Comparison of ENCODE assay signal across 8 cellular contexts in genomic region chr3:50652709-50653108, GRCh38. TPM values are rescaled to one million over a fixed set of nuclear protein-coding genes. Genes with fewer than 3 reads are reported as not detected.
DNase-seq lines count a peak whose midpoint lies in the region; ATAC-seq and TF ChIP-seq lines count a peak whose summit lies in the region.

No MANE protein-coding gene starts in this region.

- H3K36me3 Mint-ChIP-seq in activated CD8-positive, alpha-beta T cell treated with anti-CD3 and anti-CD28 coated beads for 36 hours (ENCODE audit: low read depth), result peaks cover 6% of the 10 kb centered on the region

- H4K20me1 ChIP-seq in KMS-11 (ENCODE audit: insufficient read depth), result no peaks in the 10 kb centered on the region

- peak; percentile 45 for TF ChIP-seq CTCF in KMS-11 (conservative IDR thresholded peaks at IDR 0.05; ENCODE audit: low read depth, low read length)
- peak; percentile 73 for TF ChIP-seq CTCF in activated CD8-positive, alpha-beta T cell treated with anti-CD3 and anti-CD28 coated beads for 36 hours (IDR thresholded peaks at IDR 0.05)
- TF ChIP-seq CTCF in epithelial cell of proximal tubule (conservative IDR thresholded peaks at IDR 0.05; ENCODE audit: low read depth, low read length), result peak; percentile 75

- H3K9ac ChIP-seq in KMS-11, result no peak overlapping the region

- peak; percentile 56 for DNase-seq in Caki2 (ENCODE audit: low read depth)
- peak; percentile 74 for DNase-seq in activated CD8-positive, alpha-beta T cell treated with anti-CD3 and anti-CD28 coated beads for 36 hours
- no peak for DNase-seq in epithelial cell of proximal tubule (ENCODE audit: low read depth)
- no peak for DNase-seq in sciatic nerve (ENCODE audit: low spot score)
- no peak for DNase-seq in NCI-H2107 (lab: John Stamatoyannopoulos, UW)
- DNase-seq in medulla oblongata (ENCODE audit: extremely low spot score), result no peak

- intact Hi-C loops in activated CD8-positive, alpha-beta T cell treated with anti-CD3 and anti-CD28 coated beads for 36 hours (cut with micrococcal nuclease), result loop anchor here (5.0 kb wide), 1 partner anchor 35 kb away; the partner anchor contains the start of gene MAPKAPK3
- intact Hi-C loops in sciatic nerve (cut with DNase I), result no loop called here

- H3K4me1 Mint-ChIP-seq in activated CD8-positive, alpha-beta T cell treated with anti-CD3 and anti-CD28 coated beads for 36 hours (ENCODE audit: low read depth), result peaks cover 25% of the 10 kb centered on the region

- in situ Hi-C loops in Caki2 (cut with HindIII; ENCODE audit: low pct_unique_long_range_greater_than_20kb, low sequenced_read_pairs), result no loop called here

- no peak overlapping the region for H3K27ac ChIP-seq in KMS-11

- H3K27me3 Mint-ChIP-seq in activated CD8-positive, alpha-beta T cell treated with anti-CD3 and anti-CD28 coated beads for 36 hours, result no peaks in the 10 kb centered on the region

- H3K4me3 Mint-ChIP-seq in activated CD8-positive, alpha-beta T cell treated with anti-CD3 and anti-CD28 coated beads for 36 hours, result no peak overlapping the region

- H3K36me3 ChIP-seq in KMS-11 (ENCODE audit: insufficient read depth), result no peaks in the 10 kb centered on the region

- H3K9me3 Mint-ChIP-seq in activated CD8-positive, alpha-beta T cell treated with anti-CD3 and anti-CD28 coated beads for 36 hours, result no peaks in the 10 kb centered on the region

- no peaks in the 10 kb centered on the region for H3K79me2 ChIP-seq in KMS-11 (ENCODE audit: insufficient read depth, low read depth)

- CTCF ChIA-PET in activated CD8-positive, alpha-beta T cell treated with anti-CD3 and anti-CD28 coated beads for 36 hours (lab: Charles Lee), result interaction anchor here (0.7 to 7.4 kb wide), 21 partner anchors 10 to 233 kb away, joined by 3 to 193 read pairs (median 5); partner anchors contain the start of genes C3orf18, CISH, DOCK3 and HEMK1

- no peaks in the 10 kb centered on the region for H3K4me1 ChIP-seq in KMS-11 (ENCODE audit: low read depth, poor library complexity, severe bottlenecking)

- H3K27ac Mint-ChIP-seq in activated CD8-positive, alpha-beta T cell treated with anti-CD3 and anti-CD28 coated beads for 36 hours, result peak overlapping the region; percentile 26

- no peak overlapping the region for H3K4me2 ChIP-seq in KMS-11

- ATAC-seq in activated CD8-positive, alpha-beta T cell treated with anti-CD3 and anti-CD28 coated beads for 36 hours, result peak; percentile 56
- ATAC-seq in sciatic nerve, result peak; percentile 27
- ATAC-seq in GM21619 (IDR thresholded peaks at IDR 0.05; ENCODE audit: unreplicated experiment), result no peak

- H3K27me3 ChIP-seq in KMS-11 (ENCODE audit: insufficient read depth, low read depth), result no peaks in the 10 kb centered on the region

- H2AFZ ChIP-seq in KMS-11 (ENCODE audit: low read depth), result no peak overlapping the region

- POLR2A ChIA-PET in activated CD8-positive, alpha-beta T cell treated with anti-CD3 and anti-CD28 coated beads for 36 hours (lab: Charles Lee), result interaction anchor here (0.6 to 6.6 kb wide), 12 partner anchors 15 to 86 kb away, joined by 3 to 53 read pairs (median 5); partner anchors contain the start of genes C3orf18, HEMK1 and MAPKAPK3

- H3K4me3 ChIP-seq in KMS-11 (IDR thresholded peaks at IDR 0.05; ENCODE audit: insufficient read depth, low read depth, low read length) (no peak overlapping the region), epithelial cell of proximal tubule (ENCODE audit: low read depth, low read length) (no peak overlapping the region)

RNA-seq across cellular contexts. Expression of gene DOCK3, which starts 22.0 kb away (rescaled TPM):
- total RNA-seq in Caki2 (2014; rRNA removed; shearing (Covaris generic); ENCODE audit: low replicate concordance), result 0.26 and 0.61 TPM in 2 replicates
- total RNA-seq in activated CD8-positive, alpha-beta T cell treated with anti-CD3 and anti-CD28 coated beads for 36 hours, result 1 to 10 TPM; 3.6 to 4.2 TPM
- total RNA-seq in epithelial cell of proximal tubule (0.43 and 0.52 TPM in 2 replicates), sciatic nerve (6.2 TPM)

RNA-seq across cellular contexts. Expression of gene MAPKAPK3, which starts 35.8 kb away (rescaled TPM):
- 172 and 238 TPM in 2 replicates for total RNA-seq in Caki2 (2014; rRNA removed; shearing (Covaris generic); ENCODE audit: low replicate concordance)
- 100 to 1,000 TPM; 204 to 205 TPM for total RNA-seq in activated CD8-positive, alpha-beta T cell treated with anti-CD3 and anti-CD28 coated beads for 36 hours
- total RNA-seq in epithelial cell of proximal tubule (117 and 131 TPM in 2 replicates), sciatic nerve (19.5 TPM)

RNA-seq across cellular contexts. Expression of gene CISH, which starts 41.1 kb away (rescaled TPM):
- 0.30 and 2.5 TPM in 2 replicates for total RNA-seq in Caki2 (2014; rRNA removed; shearing (Covaris generic); ENCODE audit: low replicate concordance)
- 100 to 1,000 TPM; 307 to 308 TPM for total RNA-seq in activated CD8-positive, alpha-beta T cell treated with anti-CD3 and anti-CD28 coated beads for 36 hours
- total RNA-seq in epithelial cell of proximal tubule, result 1.8 and 3.8 TPM in 2 replicates
- total RNA-seq in sciatic nerve, result 10.6 TPM

Comparison
In these comparisons a context has a peak if more than half of its experiments do, and no peak if none do; other contexts are left out.
1. DNase-seq: peak in Caki2 (single experiment) and activated CD8-positive, alpha-beta T cell treated with anti-CD3 and anti-CD28 coated beads for 36 hours (single experiment); none in epithelial cell of proximal tubule (single experiment), sciatic nerve (single experiment), NCI-H2107 (single experiment) and medulla oblongata (single experiment).
2. RNA of gene CISH, which starts 41.1 kb away (total RNA-seq): 307 to 308 TPM in activated CD8-positive, alpha-beta T cell treated with anti-CD3 and anti-CD28 coated beads for 36 hours; 10.6 TPM in sciatic nerve (single experiment), 1.8 to 3.8 TPM in epithelial cell of proximal tubule and 0.30 to 2.5 TPM in Caki2; every median in the first group is over 10 times any median in the second.
3. Peak in every context shown above with its lines, with median percentiles within 50 percentile points of each other: CTCF ChIP-seq.